Comparison of ENCODE assay signal across 8 cellular contexts in the genomic region with DNA sequence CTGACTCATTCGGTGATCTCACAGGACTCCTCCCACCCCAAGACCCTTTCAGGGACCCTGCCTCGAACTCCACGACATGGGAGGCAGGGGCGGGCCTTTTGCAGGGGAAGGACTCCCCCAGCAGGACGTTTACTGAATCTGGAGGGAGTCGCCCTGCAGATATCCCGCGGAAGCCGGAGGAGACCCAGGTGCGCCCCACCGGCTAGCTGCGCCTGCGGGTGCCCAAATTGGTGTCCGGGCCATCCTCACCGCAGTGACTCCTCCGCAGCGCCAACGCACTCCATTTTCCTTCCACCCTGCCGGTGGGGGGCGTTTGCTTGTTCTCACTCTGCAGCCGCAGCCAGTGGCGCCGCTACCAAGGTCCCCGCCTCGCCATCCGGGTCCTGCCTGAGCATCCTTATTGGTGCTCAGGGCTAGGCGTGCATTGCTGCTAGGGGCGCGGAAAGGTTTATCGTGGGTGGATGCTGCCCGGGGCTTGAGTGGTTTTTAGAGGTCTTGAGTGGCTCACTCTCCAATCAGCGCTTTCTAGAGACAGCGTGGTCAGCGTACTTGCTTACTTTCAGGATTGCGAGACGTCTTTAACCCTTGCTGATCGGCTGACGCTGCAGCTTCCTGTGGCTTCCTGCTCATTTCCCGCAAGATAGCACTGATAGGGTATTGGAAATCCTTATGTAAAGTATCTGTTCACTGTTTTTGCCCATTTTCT.
DNase-seq lines count a peak whose midpoint lies in the region; ATAC-seq, FAIRE-seq and TF ChIP-seq lines count a peak whose summit lies in the region.

No MANE protein-coding gene starts in this region.

- TF ChIP-seq CTCF in GM12864 (IDR thresholded peaks at IDR 0.05; ENCODE audit: low read depth, low read length, missing control alignments) (peak; percentile 28), HFF-Myc (IDR thresholded peaks at IDR 0.05; ENCODE audit: low read depth, low read length, missing control alignments) (peak; percentile 48), activated B cell treated with CpG ODN at 0.5 μM for 24 hours (IDR thresholded peaks at IDR 0.05) (no peak), bronchial epithelial cell (IDR thresholded peaks at IDR 0.05; ENCODE audit: insufficient read depth, low read length, severe bottlenecking) (peak; percentile 31)

- peaks cover 10% of the 10 kb centered on the region for H3K9me3 Mint-ChIP-seq in activated B cell treated with CpG ODN at 0.5 μM for 24 hours

- POLR2A ChIA-PET in activated B cell treated with CpG ODN at 0.5 μM for 24 hours (lab: Charles Lee): no interaction called here

- peak overlapping the region; percentile 78 for H3K4me3 Mint-ChIP-seq in activated B cell treated with CpG ODN at 0.5 μM for 24 hours

- DNase-seq in GM12864 (ENCODE audit: low read depth): peak; percentile 13
- no peak for DNase-seq in HFF-Myc (ENCODE audit: extremely low read depth, low read depth)
- DNase-seq in NCI-H1694 treated with DMSO at 0.1 percent for 48 hours (lab: John Stamatoyannopoulos, UW): peak; percentile 82
- DNase-seq in activated B cell treated with CpG ODN at 0.5 μM for 24 hours: peak; percentile 36
- peak; percentile 52 for DNase-seq in bronchial epithelial cell (ENCODE audit: low read depth)
- peak; percentile 99 for DNase-seq in iris pigment epithelial cell (ENCODE audit: low read depth)
- peak; percentile 55 for DNase-seq in stimulated activated CD4-positive, alpha-beta T cell treated with anti-CD3 and anti-CD28 coated beads, Interleukin-12 subunit alpha, Interleukin-12 subunit beta, amount 100 ng/mL, for 4 hours
- DNase-seq in mesenteric fat pad (ENCODE audit: low spot score): no peak

- H3K27me3 Mint-ChIP-seq in activated B cell treated with CpG ODN at 0.5 μM for 24 hours: peaks cover 33% of the 10 kb centered on the region

- no peak for FAIRE-seq in bronchial epithelial cell (lab: Jason Lieb, UNC)

- no peaks in the 10 kb centered on the region for H3K36me3 Mint-ChIP-seq in activated B cell treated with CpG ODN at 0.5 μM for 24 hours (ENCODE audit: low read depth)

- no peaks in the 10 kb centered on the region for H3K36me3 ChIP-seq in bronchial epithelial cell (ENCODE audit: control insufficient read depth, insufficient read depth, low read length)

- ATAC-seq in activated B cell treated with CpG ODN at 0.5 μM for 24 hours (ENCODE audit: low read depth): peak; percentile 89

- CTCF ChIA-PET in activated B cell treated with CpG ODN at 0.5 μM for 24 hours (lab: Charles Lee): no interaction called here

- peak overlapping the region; percentile 18 for H3K4me3 ChIP-seq in GM12864 (ENCODE audit: low read depth, low read length)
- H3K4me3 ChIP-seq in HFF-Myc (replicated peaks; ENCODE audit: low read depth, low read length): peak overlapping the region; percentile 48
- peak overlapping the region; percentile 28 for H3K4me3 ChIP-seq in bronchial epithelial cell (ENCODE audit: low read depth, low read length)

- intact Hi-C loops in activated B cell treated with CpG ODN at 0.5 μM for 24 hours (cut with micrococcal nuclease): no loop called here

- no peaks in the 10 kb centered on the region for H3K27me3 ChIP-seq in bronchial epithelial cell (ENCODE audit: control insufficient read depth, insufficient read depth, low read length)

- H3K27ac Mint-ChIP-seq in activated B cell treated with CpG ODN at 0.5 μM for 24 hours: no peak overlapping the region

- H3K4me1 Mint-ChIP-seq in activated B cell treated with CpG ODN at 0.5 μM for 24 hours: peaks cover 7% of the 10 kb centered on the region

Comparison
In these comparisons a context has a peak if more than half of its experiments do, and no peak if none do; other contexts are left out.
1. DNase-seq: peak in GM12864 (single experiment), NCI-H1694 treated with DMSO at 0.1 percent for 48 hours (single experiment), activated B cell treated with CpG ODN at 0.5 μM for 24 hours (single experiment), bronchial epithelial cell (single experiment), iris pigment epithelial cell (single experiment) and stimulated activated CD4-positive, alpha-beta T cell treated with anti-CD3 and anti-CD28 coated beads, Interleukin-12 subunit alpha, Interleukin-12 subunit beta, amount 100 ng/mL, for 4 hours (single experiment); none in HFF-Myc (single experiment) and mesenteric fat pad (single experiment).
2. Peak in every context shown above with its lines, with median percentiles within 50 percentile points of each other: H3K4me3 ChIP-seq.